35 cellular contexts compared by ENCODE assay signal in genomic region chr2:57504787-57505186, GRCh38.
"Had no signal": no experiment of that assay in that cellular context is flagged by ENCODE, and none has a peak within 500 bp of the region (broad histone marks: within the 10 kb centered on the region; RNA-seq: fewer than 3 reads in every experiment).

No MANE protein-coding gene starts in this region.

- H3K4me3 ChIP-seq: MG63 had no signal

- H3K9me3 ChIP-seq: MG63 had no signal

- H3K27me3 ChIP-seq: MG63 had no signal

- H3K36me3 ChIP-seq: MG63 had no signal

- DNase-seq: Karpas-422, Kasumi-1, MG63, MM.1S, MV-4-11, NCI-H1048, NCI-H1092, NCI-H1092 treated with DMSO at 0.1 percent for 48 hours, NCI-H1105, NCI-H1105 treated with DMSO at 0.1 percent for 48 hours, NCI-H1417, NCI-H1417 treated with DMSO at 0.1 percent for 48 hours, NCI-H1436, NCI-H1436 treated with DMSO at 0.1 percent for 48 hours, NCI-H146, NCI-H1694, NCI-H1694 treated with DMSO at 0.1 percent for 48 hours, NCI-H187, NCI-H187 treated with DMSO at 0.1 percent for 48 hours, NCI-H1930, NCI-H2029, NCI-H2029 treated with DMSO at 0.1 percent for 48 hours, NCI-H2081, NCI-H2081 treated with DMSO at 0.1 percent for 48 hours, NCI-H2107, NCI-H2171, NCI-H2171 treated with DMSO at 0.1 percent for 48 hours, NCI-H2227 treated with DMSO at 0.1 percent for 48 hours, NCI-H226, NCI-H345, NCI-H446, NCI-H446 treated with DMSO at 0.1 percent for 48 hours, NCI-H510A, NCI-H510A treated with DMSO at 0.1 percent for 48 hours, NCI-H524 had no signal
